9 cellular contexts compared by ENCODE assay signal in the genomic region with DNA sequence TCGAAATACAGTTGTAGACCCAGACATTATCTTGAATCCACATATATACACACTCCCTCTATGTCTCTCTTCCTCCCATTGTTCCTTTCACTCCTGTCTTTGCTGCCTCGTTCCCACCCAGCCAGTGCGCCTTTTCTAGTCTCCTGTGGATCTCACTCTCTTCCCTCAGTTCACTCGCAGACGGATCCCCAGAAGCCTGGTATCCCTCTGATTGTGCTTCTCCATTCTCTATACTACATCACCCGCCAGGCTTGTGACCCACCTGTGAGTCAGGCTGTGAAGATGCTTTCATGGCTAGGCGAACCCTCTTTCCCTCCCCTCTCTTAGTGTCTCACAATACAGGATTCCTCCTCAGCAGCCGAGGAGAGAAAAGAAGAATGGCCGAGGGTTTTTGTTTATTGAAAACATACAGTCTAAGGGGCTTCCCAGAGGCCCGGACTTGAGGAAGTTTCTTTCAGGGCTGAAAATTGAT. TPM values are rescaled to one million over a fixed set of nuclear protein-coding genes. Genes with fewer than 3 reads are reported as not detected.
A peak's percentile ranks its signal among the peaks of the same experiment; 100 is the strongest.
DNase-seq lines count a peak whose midpoint lies in the region; ATAC-seq and TF ChIP-seq lines count a peak whose summit lies in the region.
"Had no signal": no experiment of that assay in that cellular context is flagged by ENCODE, and none has a peak within 500 bp of the region (broad histone marks: within the 10 kb centered on the region; RNA-seq: fewer than 3 reads in every experiment).

No MANE protein-coding gene starts in this region.

- TF ChIP-seq CTCF in RWPE1 (conservative IDR thresholded peaks at IDR 0.05; ENCODE audit: low read depth) (no peak), epithelial cell of proximal tubule (conservative IDR thresholded peaks at IDR 0.05; ENCODE audit: low read depth, low read length) (no peak), gastroesophageal sphincter (IDR thresholded peaks at IDR 0.05) (no peak)

- no peak for DNase-seq in activated CD8-positive, alpha-beta memory T cell treated with anti-CD3 and anti-CD28 coated beads, Interleukin-2, amount 10 ng/mL, durations not matched to agents 7 days and 5 days
- no peak for DNase-seq in activated CD8-positive, alpha-beta memory T cell treated with anti-CD3 and anti-CD28 coated beads, Interleukin-2, amount 50 U/mL, for 4 hours
- DNase-seq in RWPE1 (ENCODE audit: low spot score) = no peak
- DNase-seq in epithelial cell of proximal tubule (ENCODE audit: low read depth) = no peak
- DNase-seq in stimulated activated effector memory CD8-positive, alpha-beta T cell treated with anti-CD3 and anti-CD28 coated beads, Interleukin-12 subunit alpha, Interleukin-12 subunit beta, amount 100 ng/mL, for 72 hours (ENCODE audit: low spot score in 2 of 2) = no peak
- no peak for DNase-seq in cerebellar nuclear complex (lab: John Stamatoyannopoulos, UW)

- H3K36me3 ChIP-seq in gastroesophageal sphincter = peaks cover 0 to 6% of the 10 kb centered on the region in 2 donors
- H3K36me3 ChIP-seq: SJCRH30 had no signal

- POLR2A ChIA-PET in RWPE1 (lab: Yijun Ruan, JAX; ENCODE audit: low non-redundant PET) = interaction anchor here (0.6 kb wide), 1 partner anchor 27 kb away, joined by 3 read pairs; no protein-coding TSS in a partner anchor

- H3K4me3 ChIP-seq in epithelial cell of proximal tubule (ENCODE audit: low read depth, low read length) (peak overlapping the region; percentile 84), gastroesophageal sphincter (peak overlapping the region in 1 of 2 donors; percentile 78)

- no peak overlapping the region for H3K27ac Mint-ChIP-seq in activated CD8-positive, alpha-beta memory T cell treated with anti-CD3 and anti-CD28 coated beads, Interleukin-2, amount 10 ng/mL, durations not matched to agents 7 days and 5 days
- H3K27ac Mint-ChIP-seq in stimulated activated effector memory CD8-positive, alpha-beta T cell treated with anti-CD3 and anti-CD28 coated beads, Interleukin-12 subunit alpha, Interleukin-12 subunit beta, amount 100 ng/mL, for 72 hours = no peak overlapping the region

- CTCF ChIA-PET in activated CD8-positive, alpha-beta memory T cell treated with anti-CD3 and anti-CD28 coated beads, Interleukin-2, amount 10 ng/mL, durations not matched to agents 7 days and 5 days (lab: Charles Lee) = interaction anchor here (0.7 to 3.7 kb wide), 10 partner anchors 13 to 314 kb away, joined by 3 to 28 read pairs (median 4); partner anchors contain the start of genes FDPS and KRTCAP2
- CTCF ChIA-PET in RWPE1 (lab: Yijun Ruan, JAX) = interaction anchor here (0.5 to 1.3 kb wide), 7 partner anchors 15 to 312 kb away, joined by 3 to 4 read pairs (median 3); no protein-coding TSS in a partner anchor

- H3K9me3 ChIP-seq in gastroesophageal sphincter = no peaks in the 10 kb centered on the region
- H3K9me3 ChIP-seq: SJCRH30 had no signal

- H3K4me1 Mint-ChIP-seq in activated CD8-positive, alpha-beta memory T cell treated with anti-CD3 and anti-CD28 coated beads, Interleukin-2, amount 10 ng/mL, durations not matched to agents 7 days and 5 days = peaks cover 25% of the 10 kb centered on the region
- peaks cover 32% of the 10 kb centered on the region for H3K4me1 Mint-ChIP-seq in stimulated activated effector memory CD8-positive, alpha-beta T cell treated with anti-CD3 and anti-CD28 coated beads, Interleukin-12 subunit alpha, Interleukin-12 subunit beta, amount 100 ng/mL, for 72 hours

- no peaks in the 10 kb centered on the region for H3K27me3 Mint-ChIP-seq in activated CD8-positive, alpha-beta memory T cell treated with anti-CD3 and anti-CD28 coated beads, Interleukin-2, amount 10 ng/mL, durations not matched to agents 7 days and 5 days

- no peaks in the 10 kb centered on the region for H3K36me3 Mint-ChIP-seq in activated CD8-positive, alpha-beta memory T cell treated with anti-CD3 and anti-CD28 coated beads, Interleukin-2, amount 10 ng/mL, durations not matched to agents 7 days and 5 days
- no peaks in the 10 kb centered on the region for H3K36me3 Mint-ChIP-seq in stimulated activated effector memory CD8-positive, alpha-beta T cell treated with anti-CD3 and anti-CD28 coated beads, Interleukin-12 subunit alpha, Interleukin-12 subunit beta, amount 100 ng/mL, for 72 hours

- H3K4me1 ChIP-seq in gastroesophageal sphincter = peaks cover 0 to 29% (median 17%) of the 10 kb centered on the region in 3 donors

- H3K27me3 ChIP-seq in gastroesophageal sphincter = no peaks in the 10 kb centered on the region
- H3K27me3 ChIP-seq: SJCRH30 had no signal

- 45 to 49% methylated on average over 6 to 9 of the region's 10 CpGs for WGBS in gastroesophageal sphincter (ENCODE audit: low coverage in 1 of 2), 2 donors

- H3K27ac ChIP-seq in RWPE1 (peak overlapping the region; percentile 74), gastroesophageal sphincter (no peak overlapping the region)
- H3K27ac ChIP-seq: SJCRH30 had no signal

- ATAC-seq in activated CD8-positive, alpha-beta memory T cell treated with anti-CD3 and anti-CD28 coated beads, Interleukin-2, amount 10 ng/mL, durations not matched to agents 7 days and 5 days = no peak
- ATAC-seq in stimulated activated effector memory CD8-positive, alpha-beta T cell treated with anti-CD3 and anti-CD28 coated beads, Interleukin-12 subunit alpha, Interleukin-12 subunit beta, amount 100 ng/mL, for 72 hours = no peak
- ATAC-seq in HG03457 (IDR thresholded peaks at IDR 0.05; ENCODE audit: unreplicated experiment) = no peak
- ATAC-seq in gastroesophageal sphincter = no peak

- TF ChIP-seq POLR2A in gastroesophageal sphincter (IDR thresholded peaks at IDR 0.05) = no peak

- TF ChIP-seq EP300 in gastroesophageal sphincter (IDR thresholded peaks at IDR 0.05) = no peak

- H3K4me3 Mint-ChIP-seq in activated CD8-positive, alpha-beta memory T cell treated with anti-CD3 and anti-CD28 coated beads, Interleukin-2, amount 10 ng/mL, durations not matched to agents 7 days and 5 days = peak overlapping the region; percentile 68
- peak overlapping the region; percentile 75 for H3K4me3 Mint-ChIP-seq in stimulated activated effector memory CD8-positive, alpha-beta T cell treated with anti-CD3 and anti-CD28 coated beads, Interleukin-12 subunit alpha, Interleukin-12 subunit beta, amount 100 ng/mL, for 72 hours

- no peaks in the 10 kb centered on the region for H3K9me3 Mint-ChIP-seq in activated CD8-positive, alpha-beta memory T cell treated with anti-CD3 and anti-CD28 coated beads, Interleukin-2, amount 10 ng/mL, durations not matched to agents 7 days and 5 days (ENCODE audit: low read depth)
- H3K9me3 Mint-ChIP-seq in stimulated activated effector memory CD8-positive, alpha-beta T cell treated with anti-CD3 and anti-CD28 coated beads, Interleukin-12 subunit alpha, Interleukin-12 subunit beta, amount 100 ng/mL, for 72 hours = no peaks in the 10 kb centered on the region

RNA-seq across cellular contexts. Expression of gene HCN3, which starts 1.5 kb away (rescaled TPM):
- 1 to 10 TPM; 5.4 to 6.1 TPM for total RNA-seq in activated CD8-positive, alpha-beta memory T cell treated with anti-CD3 and anti-CD28 coated beads, Interleukin-2, amount 10 ng/mL, durations not matched to agents 7 days and 5 days
- total RNA-seq in epithelial cell of proximal tubule = 0.72 and 8.1 TPM in 2 replicates
- total RNA-seq in gastroesophageal sphincter = 1 to 10 TPM in 3 of 4 donors, under 1 TPM in 1; 0.47 to 2.2 (median 1.6) TPM

RNA-seq across cellular contexts. Expression of gene CLK2, which starts 5.4 kb away (rescaled TPM):
- 100 to 1,000 TPM in 1 of 2 experiments, 10 to 100 TPM in 1; 94.8 to 108 TPM for total RNA-seq in activated CD8-positive, alpha-beta memory T cell treated with anti-CD3 and anti-CD28 coated beads, Interleukin-2, amount 10 ng/mL, durations not matched to agents 7 days and 5 days
- total RNA-seq in epithelial cell of proximal tubule (20.7 and 43.7 TPM in 2 replicates), gastroesophageal sphincter (10 to 100 TPM; 14.4 to 51.4 (median 32.9) TPM)

RNA-seq across cellular contexts. Expression of gene SCAMP3, which starts 16.6 kb away (rescaled TPM):
- 100 to 1,000 TPM in 1 of 2 experiments, 10 to 100 TPM in 1; 82.0 to 108 TPM for total RNA-seq in activated CD8-positive, alpha-beta memory T cell treated with anti-CD3 and anti-CD28 coated beads, Interleukin-2, amount 10 ng/mL, durations not matched to agents 7 days and 5 days
- total RNA-seq in epithelial cell of proximal tubule (61.8 and 89.7 TPM in 2 replicates), gastroesophageal sphincter (10 to 100 TPM; 28.1 to 44.4 (median 36.8) TPM)

RNA-seq across cellular contexts. Expression of gene PKLR, which starts 22.5 kb away (rescaled TPM):
- not detected for total RNA-seq in activated CD8-positive, alpha-beta memory T cell treated with anti-CD3 and anti-CD28 coated beads, Interleukin-2, amount 10 ng/mL, durations not matched to agents 7 days and 5 days
- total RNA-seq in epithelial cell of proximal tubule (not detected in 2 replicates), gastroesophageal sphincter (not detected)

RNA-seq across cellular contexts. Expression of gene ENTREP3, which starts 23.4 kb away (rescaled TPM):
- 10 to 100 TPM; 30.7 to 32.3 TPM for total RNA-seq in activated CD8-positive, alpha-beta memory T cell treated with anti-CD3 and anti-CD28 coated beads, Interleukin-2, amount 10 ng/mL, durations not matched to agents 7 days and 5 days
- 10.8 and 15.9 TPM in 2 replicates for total RNA-seq in epithelial cell of proximal tubule
- 10 to 100 TPM; 11.4 to 35.3 (median 22.1) TPM for total RNA-seq in gastroesophageal sphincter
